Comparison of ENCODE assay signal across 1 cellular context in genomic region chr9:129175825-129176633, GRCh38.
TF ChIP-seq lines count a peak whose summit lies in the region.

No MANE protein-coding gene starts in this region.

TF ChIP-seq in GM23338, 12 proteins besides CTCF, POLR2A, EP300 and RAD21 (continued from another document):
- TF ChIP-seq ZNF462 (CRISPR knock-in tag; IDR thresholded peaks at IDR 0.05), result no peak
